25 cellular contexts compared by ENCODE assay signal in the genomic region with DNA sequence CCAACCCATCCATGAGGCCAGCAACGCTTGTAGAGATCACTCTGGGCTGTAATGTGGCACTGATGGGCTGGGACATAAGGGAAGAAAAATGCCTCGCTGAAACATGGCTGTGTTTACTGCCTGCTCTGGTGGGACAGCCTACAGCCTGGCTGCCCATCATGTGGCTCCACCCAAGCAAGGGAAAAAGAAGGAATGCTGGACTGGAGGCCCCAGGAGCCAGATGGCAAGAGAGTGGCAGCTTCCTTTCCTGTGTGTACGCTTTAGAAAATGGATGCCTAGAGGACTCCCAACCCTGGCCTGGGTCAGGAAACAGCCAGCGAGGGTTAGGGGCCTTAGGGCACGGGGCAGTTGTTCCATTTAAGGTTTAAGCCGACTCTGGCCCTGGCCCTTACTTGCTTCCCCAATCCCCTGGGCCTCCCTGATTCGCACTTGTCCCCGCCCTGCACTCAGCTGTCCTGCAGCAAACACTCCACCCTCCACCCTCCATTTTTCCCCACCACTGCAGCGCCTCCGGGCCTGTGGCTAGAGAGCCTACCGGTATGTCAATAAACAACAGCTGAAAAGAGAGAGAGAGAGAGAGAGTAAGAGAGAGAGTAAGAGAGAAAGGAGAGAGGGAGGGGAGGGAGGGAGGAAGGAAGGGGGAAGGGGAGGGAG.
DNase-seq lines count a peak whose midpoint lies in the region; TF ChIP-seq lines count a peak whose summit lies in the region.
"Had no signal": no experiment of that assay in that cellular context is flagged by ENCODE, and none has a peak within 500 bp of the region (broad histone marks: within the 10 kb centered on the region; RNA-seq: fewer than 3 reads in every experiment).

No MANE protein-coding gene starts in this region.

- in situ Hi-C loops in astrocyte of the spinal cord (cut with HindIII; ENCODE audit: low sequenced_read_pairs): no loop called here

- no peaks in the 10 kb centered on the region for H3K9me3 ChIP-seq in osteoblast (ENCODE audit: low read depth, low read length)
- H3K9me3 ChIP-seq: adrenal gland, lower lobe of right lung, upper lobe of right lung had no signal

- no peaks in the 10 kb centered on the region for H3K36me3 ChIP-seq in osteoblast (ENCODE audit: insufficient read depth, low read length)
- H3K36me3 ChIP-seq: adrenal gland, lower lobe of right lung, suprapubic skin, upper lobe of right lung had no signal

- H2AFZ ChIP-seq in osteoblast (ENCODE audit: low read length): no peak overlapping the region

- no peaks in the 10 kb centered on the region for H3K27me3 ChIP-seq in osteoblast (ENCODE audit: insufficient read depth, low read length)
- H3K27me3 ChIP-seq: adrenal gland, suprapubic skin, upper lobe of right lung had no signal

- H3K27ac ChIP-seq in osteoblast (ENCODE audit: low read depth, low read length): no peak overlapping the region
- H3K27ac ChIP-seq: adrenal gland, HL-60, lower lobe of right lung, suprapubic skin, upper lobe of right lung had no signal

- no peak for TF ChIP-seq CTCF in astrocyte of the spinal cord (IDR thresholded peaks at IDR 0.05; ENCODE audit: low read depth, low read length)
- no peak for TF ChIP-seq CTCF in osteoblast (IDR thresholded peaks at IDR 0.05; ENCODE audit: extremely low read depth, low read depth, low read length)

- peak; percentile 92 for DNase-seq in H4 (ENCODE audit: low spot score)
- DNase-seq in NCI-H69 (lab: John Stamatoyannopoulos, UW): peak; percentile 62
- DNase-seq in astrocyte of the spinal cord (ENCODE audit: low read depth, low spot score): peak; percentile 7
- peak; percentile 49 for DNase-seq in posterior vena cava (ENCODE audit: low spot score)
- no peak for DNase-seq in osteoblast (ENCODE audit: insufficient read length, low spot score, missing footprints)
- no peak for DNase-seq in GM19240 (ENCODE audit: insufficient read length, low spot score)
- DNase-seq in hepatic stellate cell (ENCODE audit: low spot score): no peak
- DNase-seq in NCI-H1930 (lab: John Stamatoyannopoulos, UW): no peak
- DNase-seq: activated CD4-positive, alpha-beta T cell treated with anti-CD3 and anti-CD28 coated beads, Interleukin-2, amount 10 ng/mL, durations not matched to agents 7 days and 5 days; activated naive CD4-positive, alpha-beta T cell; activated T-cell treated with anti-CD3 and anti-CD28 coated beads, Interleukin-2, amount 50 U/mL, for 24 hours; adrenal gland; cerebellar nuclear complex; DMS53; HFFc6; lower lobe of right lung; NCI-H187; NCI-H2227 treated with DMSO at 0.1 percent for 48 hours; stimulated activated CD4-positive, alpha-beta T cell treated with anti-CD3 and anti-CD28 coated beads, Interleukin-15, amount 100 ng/mL, for 24 hours; stimulated activated naive CD4-positive, alpha-beta T cell; SW 1271; T-helper 9 cell; upper lobe of right lung had no signal

- intact Hi-C loops in posterior vena cava (cut with DNase I): no loop called here

- no peaks in the 10 kb centered on the region for H3K79me2 ChIP-seq in osteoblast (ENCODE audit: insufficient read depth, low read length)

- H3K4me3 ChIP-seq in astrocyte of the spinal cord (ENCODE audit: low read depth, low read length) (no peak overlapping the region), osteoblast (ENCODE audit: insufficient read depth, low read length) (no peak overlapping the region)
- H3K4me3 ChIP-seq: adrenal gland, lower lobe of right lung, suprapubic skin, upper lobe of right lung had no signal

- H4K20me1 ChIP-seq in osteoblast (ENCODE audit: insufficient read depth, low read length): no peaks in the 10 kb centered on the region

- H3K4me1 ChIP-seq in osteoblast (ENCODE audit: insufficient read depth, low read length): peaks cover 27% of the 10 kb centered on the region
- H3K4me1 ChIP-seq: adrenal gland, lower lobe of right lung, suprapubic skin, upper lobe of right lung had no signal

- no peak overlapping the region for H3K4me2 ChIP-seq in osteoblast (ENCODE audit: insufficient read depth, low read length)

Comparison
In these comparisons a context has a peak if more than half of its experiments do, and no peak if none do; other contexts are left out.
1. DNase-seq: peak in H4 (single experiment), NCI-H69 (single experiment), astrocyte of the spinal cord (single experiment) and posterior vena cava (single experiment); none in osteoblast (single experiment), GM19240 (single experiment), hepatic stellate cell (single experiment) and NCI-H1930 (0 of 2).